Comparison of ENCODE assay signal across 41 cellular contexts in the genomic region with DNA sequence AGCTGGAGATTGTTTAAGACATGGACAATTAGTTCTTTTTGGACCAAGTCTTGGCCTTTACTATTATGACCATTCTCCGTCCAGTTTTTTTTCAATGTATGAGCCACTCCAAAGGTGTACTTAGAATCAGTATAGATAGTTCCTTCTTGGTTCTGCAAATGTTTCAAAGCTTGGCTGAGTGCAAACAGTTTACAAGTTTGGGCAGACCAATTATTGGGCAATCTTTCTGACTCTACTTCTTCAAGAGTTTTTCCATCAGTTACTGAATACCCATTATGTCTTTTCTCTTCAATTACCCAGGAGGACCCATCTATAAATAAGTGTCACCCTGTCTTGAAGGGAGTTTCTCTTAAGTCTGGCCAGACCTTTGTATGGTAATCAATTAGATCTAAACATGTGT. TPM values are rescaled to one million over a fixed set of nuclear protein-coding genes. Genes with fewer than 3 reads are reported as not detected.
"Had no signal": no experiment of that assay in that cellular context is flagged by ENCODE, and none has a peak within 500 bp of the region (broad histone marks: within the 10 kb centered on the region; RNA-seq: fewer than 3 reads in every experiment).

No MANE protein-coding gene starts in this region.

- H3K27me3 ChIP-seq: adrenal gland, body of pancreas, brain microvascular endothelial cell, breast epithelium, cardiac muscle cell had no signal

- H3K9me3 Mint-ChIP-seq: activated naive CD8-positive, alpha-beta T cell treated with anti-CD3 and anti-CD28 coated beads for 36 hours; activated T-helper 17 cell treated with anti-CD3 and anti-CD28 coated beads, Interleukin-2, amount 50 U/mL, for 72 hours; central memory CD8-positive, alpha-beta T cell; T-helper 1 cell treated with Interleukin-12 subunit alpha and Interleukin-12 subunit beta and Interleukin-4 antibody, amounts not matched to agents 30 μg/mL and 1 μg/mL, for 36 hours had no signal

- ATAC-seq: activated CD8-positive, alpha-beta T cell treated with anti-CD3 and anti-CD28 coated beads for 36 hours; activated naive CD4-positive, alpha-beta T cell treated with anti-CD3 and anti-CD28 coated beads, Interleukin-2, amount 50 U/mL, for 72 hours; activated T-cell treated with anti-CD3 and anti-CD28 coated beads, Interleukin-2, amount 50 U/mL, for 4 hours; activated T-cell treated with anti-CD3 and anti-CD28 coated beads, Interleukin-2, amount 50 U/mL, for 72 hours; activated T-helper 17 cell treated with anti-CD3 and anti-CD28 coated beads, Interleukin-2, amount 50 U/mL, for 72 hours; body of pancreas had no signal

- H3K4me3 Mint-ChIP-seq: activated B cell treated with CpG ODN at 0.5 μM for 24 hours; activated CD4-positive, alpha-beta memory T cell treated with anti-CD3 and anti-CD28 coated beads for 36 hours; activated CD4-positive, alpha-beta T cell treated with anti-CD3 and anti-CD28 coated beads, Interleukin-2, amount 10 ng/mL, durations not matched to agents 24 days and 14 days; activated CD8-positive, alpha-beta T cell treated with anti-CD3 and anti-CD28 coated beads for 36 hours; activated naive CD4-positive, alpha-beta T cell treated with anti-CD3 and anti-CD28 coated beads for 36 hours; activated naive CD8-positive, alpha-beta T cell treated with anti-CD3 and anti-CD28 coated beads for 36 hours; activated T-cell treated with anti-CD3 and anti-CD28 coated beads, Interleukin-2, amount 50 U/mL, for 4 hours; activated T-cell treated with anti-CD3 and anti-CD28 coated beads, Interleukin-2, amount 50 U/mL, for 72 hours; activated T-helper 1 cell treated with anti-CD3 and anti-CD28 coated beads, Interleukin-12 subunit alpha, Interleukin-12 subunit beta, Interleukin-2, Interleukin-4 antibody, amounts not matched to agents 30 ng/mL and 10 ng/mL and 1 ng/mL, durations not matched to agents 14 hours and 24 hours and 36 hours; activated T-helper 17 cell treated with anti-CD3 and anti-CD28 coated beads, Interleukin-2, amount 50 U/mL, for 72 hours; central memory CD8-positive, alpha-beta T cell; T-helper 1 cell treated with Interleukin-12 subunit alpha and Interleukin-12 subunit beta and Interleukin-4 antibody, amounts not matched to agents 30 μg/mL and 1 μg/mL, for 36 hours; T-helper 2 cell treated with Interferon-gamma antibody and Interleukin-4, amounts not matched to agents 5 μg/mL and 100 μg/mL, for 36 hours had no signal

- H3K4me1 ChIP-seq: breast epithelium had no signal

- H3K4me3 ChIP-seq: adrenal gland, body of pancreas, breast epithelium, cardiac muscle cell had no signal

- H3K36me3 ChIP-seq: adrenal gland, brain microvascular endothelial cell, breast epithelium, cardiac muscle cell had no signal

- H3K4me1 Mint-ChIP-seq: activated B cell treated with CpG ODN at 0.5 μM for 24 hours; activated CD4-positive, alpha-beta T cell treated with anti-CD3 and anti-CD28 coated beads, Interleukin-2, amount 10 ng/mL, durations not matched to agents 24 days and 14 days; activated T-helper 17 cell treated with anti-CD3 and anti-CD28 coated beads, Interleukin-2, amount 50 U/mL, for 72 hours had no signal

- FAIRE-seq: astrocyte, TTC549 had no signal

- H3K27ac Mint-ChIP-seq: activated B cell treated with CpG ODN at 0.5 μM for 24 hours; activated CD4-positive, alpha-beta memory T cell treated with anti-CD3 and anti-CD28 coated beads for 36 hours; activated CD4-positive, alpha-beta T cell treated with anti-CD3 and anti-CD28 coated beads, Interleukin-2, amount 10 ng/mL, durations not matched to agents 24 days and 14 days; activated CD8-positive, alpha-beta T cell treated with anti-CD3 and anti-CD28 coated beads for 36 hours; activated naive CD4-positive, alpha-beta T cell treated with anti-CD3 and anti-CD28 coated beads for 36 hours; activated naive CD4-positive, alpha-beta T cell treated with anti-CD3 and anti-CD28 coated beads, Interleukin-2, amount 50 U/mL, for 72 hours; activated naive CD8-positive, alpha-beta T cell treated with anti-CD3 and anti-CD28 coated beads for 36 hours; activated T-cell treated with anti-CD3 and anti-CD28 coated beads, Interleukin-2, amount 50 U/mL, for 72 hours; activated T-helper 1 cell treated with anti-CD3 and anti-CD28 coated beads, Interleukin-12 subunit alpha, Interleukin-12 subunit beta, Interleukin-2, Interleukin-4 antibody, amounts not matched to agents 30 ng/mL and 10 ng/mL and 1 ng/mL, durations not matched to agents 14 hours and 24 hours and 36 hours; activated T-helper 17 cell treated with anti-CD3 and anti-CD28 coated beads, Interleukin-2, amount 50 U/mL, for 72 hours; T-helper 1 cell treated with Interleukin-12 subunit alpha and Interleukin-12 subunit beta and Interleukin-4 antibody, amounts not matched to agents 30 μg/mL and 1 μg/mL, for 36 hours; T-helper 2 cell treated with Interferon-gamma antibody and Interleukin-4, amounts not matched to agents 5 μg/mL and 100 μg/mL, for 36 hours had no signal

- DNase-seq: activated B cell treated with CpG ODN at 0.5 μM for 24 hours; activated CD4-positive, alpha-beta memory T cell treated with anti-CD3 and anti-CD28 coated beads for 36 hours; activated CD4-positive, alpha-beta T cell treated with anti-CD3 and anti-CD28 coated beads for 4 hours; activated CD4-positive, alpha-beta T cell treated with anti-CD3 and anti-CD28 coated beads, Interleukin-2, amount 10 ng/mL, durations not matched to agents 24 days and 14 days; activated CD4-positive, alpha-beta T cell treated with anti-CD3 and anti-CD28 coated beads, Interleukin-2, amount 50 U/mL, for 1 hour; activated CD4-positive, alpha-beta T cell treated with anti-CD3 and anti-CD28 coated beads, Interleukin-2, amount 50 U/mL, for 4 hours; activated CD4-positive, CD25-positive, alpha-beta regulatory T cell treated with anti-CD3 and anti-CD28 coated beads, Interleukin-2, amount 50 U/mL, for 72 hours; activated CD8-positive, alpha-beta memory T cell treated with anti-CD3 and anti-CD28 coated beads, Interleukin-2, amount 50 U/mL, for 4 hours; activated CD8-positive, alpha-beta T cell treated with anti-CD3 and anti-CD28 coated beads for 36 hours; activated effector memory CD4-positive, alpha-beta T cell treated with anti-CD3 and anti-CD28 coated beads, Interleukin-2, amount 50 U/mL, for 16 hours; activated gamma-delta T cell treated with Interleukin-2 at 50 U/mL for 16 hours; activated naive CD4-positive, alpha-beta T cell; activated naive CD4-positive, alpha-beta T cell treated with anti-CD3 and anti-CD28 coated beads for 36 hours; activated naive CD4-positive, alpha-beta T cell treated with anti-CD3 and anti-CD28 coated beads, Interleukin-2, amount 50 U/mL, for 16 hours; activated naive CD8-positive, alpha-beta T cell treated with anti-CD3 and anti-CD28 coated beads for 36 hours; activated T-cell treated with anti-CD3 and anti-CD28 coated beads for 4 hours; activated T-cell treated with anti-CD3 and anti-CD28 coated beads, Interleukin-2, amount 50 U/mL, for 1 hour; activated T-cell treated with anti-CD3 and anti-CD28 coated beads, Interleukin-2, amount 50 U/mL, for 4 hours; activated T-cell treated with anti-CD3 and anti-CD28 coated beads, Interleukin-2, amount 50 U/mL, for 72 hours; adrenal gland; amniotic stem cell; aorta; body of pancreas; brain microvascular endothelial cell; caudate nucleus; cerebellar nuclear complex; T-helper 1 cell; T-helper 2 cell; T-helper 9 cell had no signal

- H3K27ac ChIP-seq: adrenal gland, body of pancreas, brain microvascular endothelial cell, breast epithelium, cardiac muscle cell, VCaP had no signal

RNA-seq across cellular contexts. Expression of gene LRRC19, which starts 33.8 kb away (rescaled TPM):
- total RNA-seq: activated B cell treated with CpG ODN at 0.5 μM for 24 hours; activated CD4-positive, alpha-beta memory T cell treated with anti-CD3 and anti-CD28 coated beads for 36 hours; activated CD4-positive, alpha-beta T cell treated with anti-CD3 and anti-CD28 coated beads, Interleukin-2, amount 10 ng/mL, durations not matched to agents 24 days and 14 days; activated CD8-positive, alpha-beta memory T cell treated with anti-CD3 and anti-CD28 coated beads for 36 hours; activated CD8-positive, alpha-beta T cell treated with anti-CD3 and anti-CD28 coated beads for 36 hours; activated naive CD4-positive, alpha-beta T cell treated with anti-CD3 and anti-CD28 coated beads for 36 hours; activated naive CD4-positive, alpha-beta T cell treated with anti-CD3 and anti-CD28 coated beads, Interleukin-2, amount 50 U/mL, for 72 hours; activated naive CD8-positive, alpha-beta T cell treated with anti-CD3 and anti-CD28 coated beads for 36 hours; activated T-cell treated with anti-CD3 and anti-CD28 coated beads, Interleukin-2, amount 50 U/mL, for 4 hours; activated T-cell treated with anti-CD3 and anti-CD28 coated beads, Interleukin-2, amount 50 U/mL, for 72 hours; activated T-helper 1 cell treated with anti-CD3 and anti-CD28 coated beads, Interleukin-12 subunit alpha, Interleukin-12 subunit beta, Interleukin-2, Interleukin-4 antibody, amounts not matched to agents 30 ng/mL and 10 ng/mL and 1 ng/mL, durations not matched to agents 14 hours and 24 hours and 36 hours; activated T-helper 17 cell treated with anti-CD3 and anti-CD28 coated beads, Interleukin-2, amount 50 U/mL, for 72 hours; adrenal gland; aorta; astrocyte; cardiac muscle cell had no signal
- polyA plus RNA-seq: adrenal gland had no signal
